Comparison of ENCODE assay signal across 33 cellular contexts in genomic region chr11:71381781-71382505, GRCh38.
DNase-seq lines count a peak whose midpoint lies in the region; ATAC-seq, FAIRE-seq and TF ChIP-seq lines count a peak whose summit lies in the region.
"Had no signal": no experiment of that assay in that cellular context is flagged by ENCODE, and none has a peak within 500 bp of the region (broad histone marks: within the 10 kb centered on the region; RNA-seq: fewer than 3 reads in every experiment).

No MANE protein-coding gene starts in this region.

- FAIRE-seq in astrocyte (lab: Jason Lieb, UNC) = no peak
- FAIRE-seq: frontal cortex, GM18507 had no signal

- H3K4me1 Mint-ChIP-seq in astrocyte (ENCODE audit: low read depth, unreplicated experiment) (no peaks in the 10 kb centered on the region), naive B cell (peaks cover 68 to 85% (median 81%) of the 10 kb centered on the region in 3 donors)
- no peaks in the 10 kb centered on the region for H3K4me1 Mint-ChIP-seq in activated T-helper 2 cell treated with anti-CD3 and anti-CD28 coated beads, Interferon-gamma antibody, Interleukin-2, Interleukin-4, amounts not matched to agents 10 μg/mL and 5 μg/mL and 100 μg/mL, durations not matched to agents 14 hours and 24 hours and 36 hours (ENCODE audit: low read depth)
- H3K4me1 Mint-ChIP-seq: endodermal cell had no signal

- no peaks in the 10 kb centered on the region for H3K27me3 ChIP-seq in BLaER1
- no peaks in the 10 kb centered on the region for H3K27me3 ChIP-seq in astrocyte (ENCODE audit: insufficient read depth, low read length)

- H3K36me3 ChIP-seq in BLaER1 (no peaks in the 10 kb centered on the region), astrocyte (ENCODE audit: insufficient read depth, low read length) (no peaks in the 10 kb centered on the region)
- H3K36me3 ChIP-seq: cardiac muscle cell, esophagus muscularis mucosa, neutrophil had no signal

- H3K9ac ChIP-seq in BLaER1 (no peak overlapping the region), astrocyte (ENCODE audit: low read length) (no peak overlapping the region)
- H3K9ac ChIP-seq: GM23248 had no signal

- peaks cover 3% of the 10 kb centered on the region; the same call in 1 of the 2 replicates for H3K9me3 ChIP-seq in BLaER1
- peaks cover 8% of the 10 kb centered on the region for H3K9me3 ChIP-seq in astrocyte (ENCODE audit: insufficient read depth, low read depth, low read length)
- H3K9me3 ChIP-seq: esophagus muscularis mucosa, neutrophil, psoas muscle had no signal

- H3K27ac Mint-ChIP-seq in astrocyte (ENCODE audit: unreplicated experiment) = peak overlapping the region; percentile 16
- H3K27ac Mint-ChIP-seq in naive B cell = peak overlapping the region; percentile 74 to 94 (median 90)
- H3K27ac Mint-ChIP-seq in activated T-helper 2 cell treated with anti-CD3 and anti-CD28 coated beads, Interferon-gamma antibody, Interleukin-2, Interleukin-4, amounts not matched to agents 10 μg/mL and 5 μg/mL and 100 μg/mL, durations not matched to agents 14 hours and 24 hours and 36 hours = no peak overlapping the region
- H3K27ac Mint-ChIP-seq: activated naive CD8-positive, alpha-beta T cell; endodermal cell; type B pancreatic cell had no signal

- ATAC-seq in naive B cell (ENCODE audit: low read depth in 2 of 2) = peak; percentile 85 to 86
- ATAC-seq in GM21529 (IDR thresholded peaks at IDR 0.05; ENCODE audit: unreplicated experiment) = no peak
- ATAC-seq in Right ventricle myocardium inferior = no peak
- ATAC-seq: left colon, psoas muscle had no signal

- H3K4me2 ChIP-seq in BLaER1 = peak overlapping the region; percentile 52
- H3K4me2 ChIP-seq in astrocyte (ENCODE audit: low read length) = no peak overlapping the region
- H3K4me2 ChIP-seq: hepatocyte had no signal

- H4K20me1 ChIP-seq in BLaER1 (no peaks in the 10 kb centered on the region), astrocyte (ENCODE audit: insufficient read depth, low read length) (no peaks in the 10 kb centered on the region)

- H3K4me1 ChIP-seq in BLaER1 (peaks cover 14% of the 10 kb centered on the region), astrocyte (ENCODE audit: insufficient read depth, low read length) (no peaks in the 10 kb centered on the region)
- H3K4me1 ChIP-seq: esophagus muscularis mucosa, psoas muscle had no signal

- H2AFZ ChIP-seq in astrocyte (ENCODE audit: low read depth, low read length) = no peak overlapping the region
- H2AFZ ChIP-seq: GM23248, hepatocyte had no signal

- H3K27me3 Mint-ChIP-seq in astrocyte (ENCODE audit: low read depth, unreplicated experiment) (peaks cover 46% of the 10 kb centered on the region), naive B cell (no peaks in the 10 kb centered on the region)
- no peaks in the 10 kb centered on the region for H3K27me3 Mint-ChIP-seq in activated T-helper 2 cell treated with anti-CD3 and anti-CD28 coated beads, Interferon-gamma antibody, Interleukin-2, Interleukin-4, amounts not matched to agents 10 μg/mL and 5 μg/mL and 100 μg/mL, durations not matched to agents 14 hours and 24 hours and 36 hours (ENCODE audit: low read depth)

- H3K27ac ChIP-seq in BLaER1 (no peak overlapping the region), astrocyte (ENCODE audit: low read depth, low read length) (no peak overlapping the region)
- H3K27ac ChIP-seq: cardiac muscle cell, esophagus muscularis mucosa, GM23248, hepatocyte, neutrophil, psoas muscle, SK-N-MC had no signal

- no peak overlapping the region for H3K4me3 Mint-ChIP-seq in astrocyte (ENCODE audit: unreplicated experiment)
- peak overlapping the region; percentile 6 to 87 (median 72) for H3K4me3 Mint-ChIP-seq in naive B cell
- H3K4me3 Mint-ChIP-seq in activated T-helper 2 cell treated with anti-CD3 and anti-CD28 coated beads, Interferon-gamma antibody, Interleukin-2, Interleukin-4, amounts not matched to agents 10 μg/mL and 5 μg/mL and 100 μg/mL, durations not matched to agents 14 hours and 24 hours and 36 hours (ENCODE audit: low read depth) = no peak overlapping the region
- H3K4me3 Mint-ChIP-seq: activated naive CD8-positive, alpha-beta T cell; endodermal cell; type B pancreatic cell had no signal

- DNase-seq in M059J (ENCODE audit: low read depth) (peak; percentile 9), astrocyte (ENCODE audit: low read depth) (no peak), naive B cell (peak; percentile 81), AML-193 (lab: John Stamatoyannopoulos, UW) (no peak), Right ventricle myocardium inferior (ENCODE audit: missing footprints) (no peak)
- no peak for DNase-seq in activated T-helper 2 cell treated with anti-CD3 and anti-CD28 coated beads, Interferon-gamma antibody, Interleukin-2, Interleukin-4, amounts not matched to agents 10 μg/mL and 5 μg/mL and 100 μg/mL, durations not matched to agents 14 hours and 24 hours and 36 hours (ENCODE audit: low spot score)
- DNase-seq: activated CD4-positive, alpha-beta T cell treated with anti-CD3 and anti-CD28 coated beads for 4 hours; activated effector memory CD4-positive, alpha-beta T cell treated with Interleukin-2 at 50 U/mL for 16 hours; activated T-cell treated with anti-CD3 and anti-CD28 coated beads for 4 hours; anterior cingulate cortex; cortex of kidney; endodermal cell; GF-D8; GM23248; left colon; mesendoderm; NCI-H1105; NCI-H187 treated with DMSO at 0.1 percent for 48 hours; psoas muscle; stimulated activated CD8-positive, alpha-beta memory T cell treated with anti-CD3 and anti-CD28 coated beads, Interleukin-4, amount 100 ng/mL, for 48 hours; substantia nigra; T-helper 2 cell had no signal

- H3K79me2 ChIP-seq in astrocyte (ENCODE audit: insufficient read depth, low read length) = no peaks in the 10 kb centered on the region
- H3K79me2 ChIP-seq: hepatocyte had no signal

- peaks cover 8% of the 10 kb centered on the region for H3K9me3 Mint-ChIP-seq in astrocyte (ENCODE audit: unreplicated experiment)
- H3K9me3 Mint-ChIP-seq in naive B cell = peaks cover 0 to 14% (median 10%) of the 10 kb centered on the region in 7 donors
- no peaks in the 10 kb centered on the region for H3K9me3 Mint-ChIP-seq in activated T-helper 2 cell treated with anti-CD3 and anti-CD28 coated beads, Interferon-gamma antibody, Interleukin-2, Interleukin-4, amounts not matched to agents 10 μg/mL and 5 μg/mL and 100 μg/mL, durations not matched to agents 14 hours and 24 hours and 36 hours

- intact Hi-C loops in Right ventricle myocardium inferior (cut with DNase I) = no loop called here
- intact Hi-C loops in activated T-helper 2 cell treated with anti-CD3 and anti-CD28 coated beads, Interferon-gamma antibody, Interleukin-2, Interleukin-4, amounts not matched to agents 10 μg/mL and 5 μg/mL and 100 μg/mL, durations not matched to agents 14 hours and 24 hours and 36 hours (cut with micrococcal nuclease) = no loop called here

- TF ChIP-seq CTCF in astrocyte (IDR thresholded peaks at IDR 0.05; ENCODE audit: insufficient read depth, low read depth, low read length) = no peak

- H3K4me3 ChIP-seq in BLaER1 (no peak overlapping the region), astrocyte (ENCODE audit: insufficient read depth, low read depth, low read length) (no peak overlapping the region)
- H3K4me3 ChIP-seq: cardiac muscle cell, esophagus muscularis mucosa, GM23248, hepatocyte, psoas muscle, SK-N-MC had no signal

- H3K36me3 Mint-ChIP-seq in astrocyte (ENCODE audit: low read depth, unreplicated experiment) (no peaks in the 10 kb centered on the region), naive B cell (peaks cover 7 to 18% of the 10 kb centered on the region in 2 donors)
- H3K36me3 Mint-ChIP-seq in activated T-helper 2 cell treated with anti-CD3 and anti-CD28 coated beads, Interferon-gamma antibody, Interleukin-2, Interleukin-4, amounts not matched to agents 10 μg/mL and 5 μg/mL and 100 μg/mL, durations not matched to agents 14 hours and 24 hours and 36 hours (ENCODE audit: low read depth) = no peaks in the 10 kb centered on the region
- H3K36me3 Mint-ChIP-seq: activated naive CD8-positive, alpha-beta T cell; type B pancreatic cell had no signal

Comparison
In these comparisons a context has a peak if more than half of its experiments do, and no peak if none do; other contexts are left out.
1. DNase-seq: peak in M059J (single experiment) and naive B cell (single experiment); none in astrocyte (single experiment), AML-193 (0 of 2), Right ventricle myocardium inferior (single experiment) and activated T-helper 2 cell treated with anti-CD3 and anti-CD28 coated beads, Interferon-gamma antibody, Interleukin-2, Interleukin-4, amounts not matched to agents 10 μg/mL and 5 μg/mL and 100 μg/mL, durations not matched to agents 14 hours and 24 hours and 36 hours (single experiment).
2. H3K4me3 Mint-ChIP-seq: peak in naive B cell (8 of 8); none in astrocyte (single experiment) and activated T-helper 2 cell treated with anti-CD3 and anti-CD28 coated beads, Interferon-gamma antibody, Interleukin-2, Interleukin-4, amounts not matched to agents 10 μg/mL and 5 μg/mL and 100 μg/mL, durations not matched to agents 14 hours and 24 hours and 36 hours (single experiment).
3. ATAC-seq: peak in naive B cell (2 of 2); none in GM21529 (single experiment) and Right ventricle myocardium inferior (single experiment).